Comparison of ENCODE assay signal across 33 cellular contexts in the genomic region with DNA sequence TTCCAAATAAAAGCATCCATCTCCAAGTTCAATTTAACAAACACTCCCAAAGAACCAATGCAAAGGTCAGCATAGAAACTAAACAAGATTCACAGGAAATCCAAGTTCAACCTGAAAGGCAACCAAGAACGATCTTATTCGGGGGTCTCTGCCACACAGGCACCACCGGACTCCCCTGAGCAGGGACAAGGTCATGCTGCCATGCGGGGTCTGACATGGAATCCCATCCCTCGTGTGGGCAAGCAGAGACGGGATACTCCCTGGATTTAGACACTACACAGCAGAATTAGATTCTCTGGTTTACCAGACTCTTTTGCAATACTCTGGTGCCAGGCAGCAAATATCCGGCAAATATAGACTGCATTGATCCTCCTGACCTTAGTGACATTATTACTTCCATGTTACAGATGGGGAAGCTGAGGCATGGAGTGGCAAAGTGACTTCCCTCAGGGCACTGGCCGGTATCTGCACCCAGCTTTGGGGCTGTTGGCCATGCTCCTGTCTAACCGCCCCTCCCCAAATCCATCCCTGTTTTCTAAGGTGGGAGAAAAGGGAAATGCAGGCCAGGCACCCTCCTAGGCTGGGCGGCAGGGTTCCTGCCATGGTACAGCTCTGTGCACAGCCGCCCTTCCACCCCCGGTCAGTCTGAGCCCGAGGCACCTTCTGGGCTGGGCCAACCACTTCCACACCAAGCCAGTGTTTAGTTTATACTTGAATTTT.
DNase-seq lines count a peak whose midpoint lies in the region; FAIRE-seq and TF ChIP-seq lines count a peak whose summit lies in the region.
"Had no signal": no experiment of that assay in that cellular context is flagged by ENCODE, and none has a peak within 500 bp of the region (broad histone marks: within the 10 kb centered on the region; RNA-seq: fewer than 3 reads in every experiment).

No MANE protein-coding gene starts in this region.

- intact Hi-C loops in CD14-positive monocyte (cut with micrococcal nuclease): no loop called here
- intact Hi-C loops in spleen (cut with DNase I; ENCODE audit: low total_unique reads): no loop called here

- CTCF ChIA-PET in H1 (lab: Charles Lee; ENCODE audit: partially characterized antibody): interaction anchor here (0.7 to 1.2 kb wide), 2 partner anchors 56 to 573 kb away, joined by 3 to 5 read pairs; no protein-coding TSS in a partner anchor

- H2AFZ ChIP-seq in H1 (ENCODE audit: low read length) (no peak overlapping the region), smooth muscle cell (ENCODE audit: low read depth) (no peak overlapping the region)
- H2AFZ ChIP-seq: neural progenitor cell had no signal

- H2BK5ac ChIP-seq in H1 (ENCODE audit: low read depth, low read length): no peak overlapping the region

- no peak overlapping the region for H3K18ac ChIP-seq in H1 (ENCODE audit: extremely low read depth, low read length)

- no peak for TF ChIP-seq RAD21 in H1 (IDR thresholded peaks at IDR 0.05 in 1 of 2, conservative IDR thresholded peaks at IDR 0.05 in 1 of 2; ENCODE audit: low read depth in 2 of 2, low read length in 2 of 2)

- peak overlapping the region; percentile 74; the same call in 1 of the 2 replicates for H4K8ac ChIP-seq in H1 (ENCODE audit: extremely low read depth, insufficient read depth, low read length)

- H3K79me2 ChIP-seq in H1 (ENCODE audit: control insufficient read depth in 1 of 2, insufficient read depth in 2 of 2, low read length in 2 of 2): no peaks in the 10 kb centered on the region
- H3K79me2 ChIP-seq in smooth muscle cell (ENCODE audit: low read depth): no peaks in the 10 kb centered on the region

- peaks cover 11% of the 10 kb centered on the region; the same call in 1 of the 2 replicates for H3K23me2 ChIP-seq in H1 (ENCODE audit: low read depth, low read length)

- no peak overlapping the region for H3K23ac ChIP-seq in H1 (ENCODE audit: insufficient read length)

- no peak for TF ChIP-seq EP300 in H1 (IDR thresholded peaks at IDR 0.05; ENCODE audit: borderline replicate concordance in 1 of 2, low read depth in 2 of 2, low read length in 2 of 2)

- H2BK15ac ChIP-seq in H1 (ENCODE audit: low read length): no peak overlapping the region

- WGBS in H1 (ENCODE audit: extremely low coverage in 1 of 2, insufficient coverage in 1 of 2, insufficient read length in 1 of 2, insufficient replicate concordance in 2 of 2, low coverage in 1 of 2, low lambda C conversion rate in 2 of 2, missing lambda C conversion rate in 1 of 2), 2 experiments: 91% methylated on average over 13 of the region's 13 CpGs; no CpG with 5 or more reads in 1 of the 2 experiments
- WGBS in spleen, 5 donors: 87 to 94% (median 90%) methylated on average over 13 of the region's 13 CpGs
- WGBS in smooth muscle cell (ENCODE audit: low lambda C conversion rate): 96% methylated on average over 13 of the region's 13 CpGs

- DNase-seq in Ammon's horn (ENCODE audit: low spot score): peak; percentile 1
- peak; percentile 31 for DNase-seq in CD14-positive monocyte (ENCODE audit: low spot score)
- peak in 1 of 2 experiments; percentile 20 for DNase-seq in H1 (ENCODE audit: low read depth in 1 of 2, low spot score in 2 of 2)
- DNase-seq in spleen: peak; percentile 51
- DNase-seq in retina: no peak
- DNase-seq in NCI-H2171 (lab: John Stamatoyannopoulos, UW): no peak
- no peak for DNase-seq in smooth muscle cell (lab: John Stamatoyannopoulos, UW; ENCODE audit: unreplicated experiment)
- DNase-seq in AG20443 (ENCODE audit: low spot score): no peak
- DNase-seq: activated CD4-positive, alpha-beta T cell treated with anti-CD3 and anti-CD28 coated beads for 1 hour; activated CD8-positive, alpha-beta T cell treated with anti-CD3 and anti-CD28 coated beads for 36 hours; activated gamma-delta T cell; activated T-cell treated with anti-CD3 and anti-CD28 coated beads, Interleukin-2, amount 50 U/mL, for 24 hours; C1 segment of cervical spinal cord; central memory CD4-positive, alpha-beta T cell; COR-L47; DMS53; esophagus squamous epithelium; foreskin keratinocyte; GDM1; Karpas-422; kidney glomerular epithelial cell; NCI-H1417 treated with DMSO at 0.1 percent for 48 hours; NCI-H2081; NCI-H345; SHP77 treated with DMSO at 0.1 percent for 48 hours; stimulated activated CD4-positive, alpha-beta T cell treated with anti-CD3 and anti-CD28 coated beads, Interleukin-4, amount 100 ng/mL, for 1 hour; upper lobe of right lung had no signal

- no peak overlapping the region for H3K4me3 ChIP-seq in H1 (ENCODE audit: extremely low read depth in 1 of 4, insufficient read depth in 2 of 4, low read depth in 3 of 4, low read length in 4 of 4)
- no peak overlapping the region for H3K4me3 ChIP-seq in spleen
- no peak overlapping the region for H3K4me3 ChIP-seq in smooth muscle cell
- H3K4me3 ChIP-seq: esophagus squamous epithelium, HAP-1, neural progenitor cell, right lobe of liver, upper lobe of right lung had no signal

- H4K20me1 ChIP-seq in H1 (replicated peaks in 1 of 2; ENCODE audit: control insufficient read depth in 1 of 2, insufficient read depth in 2 of 2, low read length in 2 of 2) (no peaks in the 10 kb centered on the region), smooth muscle cell (ENCODE audit: low read depth) (no peaks in the 10 kb centered on the region)

- TF ChIP-seq POLR2A in H1 (IDR thresholded peaks at IDR 0.05; ENCODE audit: control extremely low read depth in 1 of 2, low read depth in 2 of 2, low read length in 2 of 2) (no peak), spleen (IDR thresholded peaks at IDR 0.05) (no peak)

- H3K27me3 ChIP-seq in H1 (replicated peaks in 1 of 4; ENCODE audit: control insufficient read depth in 3 of 4, extremely low read depth in 1 of 4, insufficient read depth in 3 of 4, low read length in 3 of 4): peaks cover 0 to 3% (median 2%) of the 10 kb centered on the region in 4 experiments; a peak in 3 of 7 replicates
- H3K27me3 ChIP-seq in spleen (replicated peaks in 1 of 7): peaks cover 0 to 53% (median 11%) of the 10 kb centered on the region in 7 donors
- H3K27me3 ChIP-seq in smooth muscle cell (ENCODE audit: low read depth): no peaks in the 10 kb centered on the region
- H3K27me3 ChIP-seq: neural progenitor cell, right lobe of liver had no signal

- no peaks in the 10 kb centered on the region for H3F3A ChIP-seq in smooth muscle cell (ENCODE audit: low read depth)

- H3K4me2 ChIP-seq in H1 (ENCODE audit: insufficient read depth in 1 of 2, low read depth in 2 of 2, low read length in 2 of 2) (no peak overlapping the region), smooth muscle cell (no peak overlapping the region)
- H3K4me2 ChIP-seq: neural progenitor cell had no signal

- no peak overlapping the region for H3K56ac ChIP-seq in H1 (replicated peaks; ENCODE audit: insufficient read length, low read depth, low read length)

- H4K5ac ChIP-seq in H1 (ENCODE audit: insufficient read length, low read depth, low read length): no peak overlapping the region

- no peak overlapping the region for H2BK12ac ChIP-seq in H1 (ENCODE audit: low read depth, low read length)

- no peak overlapping the region for H2AK5ac ChIP-seq in H1 (ENCODE audit: low read depth, low read length)

- H3K14ac ChIP-seq in H1 (ENCODE audit: insufficient read length): no peak overlapping the region

- H3K36me3 ChIP-seq in H1 (ENCODE audit: control insufficient read depth in 2 of 4, insufficient read depth in 4 of 4, low read length in 3 of 4) (no peaks in the 10 kb centered on the region; a peak in 1 of 8 replicates), spleen (no peaks in the 10 kb centered on the region), smooth muscle cell (ENCODE audit: low read depth) (no peaks in the 10 kb centered on the region)
- H3K36me3 ChIP-seq: esophagus squamous epithelium, HAP-1, neural progenitor cell, right lobe of liver, upper lobe of right lung had no signal

- no peak overlapping the region for H3K4me3 Mint-ChIP-seq in CD14-positive monocyte
- H3K4me3 Mint-ChIP-seq: activated CD8-positive, alpha-beta T cell treated with anti-CD3 and anti-CD28 coated beads for 36 hours; activated T-cell treated with anti-CD3 and anti-CD28 coated beads, Interleukin-2, amount 50 U/mL, for 24 hours; dendritic cell treated with granulocyte-macrophage colony-stimulating factor and Interleukin-4, amounts not matched to agents 40 ng/mL and 50 ng/mL, for 4 days; memory B cell; neural progenitor cell; T-helper 2 cell treated with Interferon-gamma antibody and Interleukin-4, amounts not matched to agents 5 μg/mL and 100 μg/mL, for 36 hours had no signal

- no peak overlapping the region for H2BK120ac ChIP-seq in H1 (replicated peaks; ENCODE audit: low read depth, low read length)

- no peak for TF ChIP-seq CTCF in CD14-positive monocyte (IDR thresholded peaks at IDR 0.05)
- TF ChIP-seq CTCF in H1 (IDR thresholded peaks at IDR 0.05; ENCODE audit: control extremely low read depth in 1 of 3, insufficient read depth in 1 of 3, low read depth in 1 of 3, low read length in 3 of 3): no peak
- no peak for TF ChIP-seq CTCF in spleen (IDR thresholded peaks at IDR 0.05 in 8 of 11, conservative IDR thresholded peaks at IDR 0.05 in 3 of 11)
- TF ChIP-seq CTCF in smooth muscle cell (IDR thresholded peaks at IDR 0.05; ENCODE audit: borderline replicate concordance, insufficient read depth, poor library complexity, severe bottlenecking): no peak

- H3K27ac ChIP-seq in H1 (ENCODE audit: low read depth, low read length) (no peak overlapping the region), spleen (no peak overlapping the region), smooth muscle cell (ENCODE audit: low read depth) (no peak overlapping the region)
- H3K27ac ChIP-seq: esophagus squamous epithelium, foreskin keratinocyte, neural progenitor cell, right lobe of liver, upper lobe of right lung had no signal

- H3K27me3 Mint-ChIP-seq in CD14-positive monocyte (ENCODE audit: low read depth in 3 of 3): peaks cover 19 to 43% (median 39%) of the 10 kb centered on the region in 3 donors

- no peak overlapping the region for H3K9ac ChIP-seq in H1 (replicated peaks in 1 of 4; ENCODE audit: extremely low read depth in 1 of 4, low read depth in 3 of 4, low read length in 3 of 4)
- no peak overlapping the region for H3K9ac ChIP-seq in smooth muscle cell (ENCODE audit: low read depth)
- H3K9ac ChIP-seq: neural progenitor cell had no signal

- no peaks in the 10 kb centered on the region for H3K36me3 Mint-ChIP-seq in CD14-positive monocyte
- H3K36me3 Mint-ChIP-seq: memory B cell, neural progenitor cell had no signal

- H3K4me1 ChIP-seq in H1 (replicated peaks in 1 of 4; ENCODE audit: control insufficient read depth in 3 of 4, insufficient read depth in 4 of 4, low read length in 3 of 4) (peaks cover 0 to 16% (median 10%) of the 10 kb centered on the region in 4 experiments; a peak in 5 of 7 replicates), spleen (peaks cover 0 to 23% (median 11%) of the 10 kb centered on the region in 6 donors), smooth muscle cell (ENCODE audit: low read depth) (no peaks in the 10 kb centered on the region)
- H3K4me1 ChIP-seq: foreskin keratinocyte, HAP-1 had no signal

- FAIRE-seq in H1 (lab: Jason Lieb, UNC): no peak

- H3K4me1 Mint-ChIP-seq in CD14-positive monocyte: peaks cover 8% of the 10 kb centered on the region
- H3K4me1 Mint-ChIP-seq: memory B cell had no signal

- H3K27ac Mint-ChIP-seq in CD14-positive monocyte: no peak overlapping the region
- H3K27ac Mint-ChIP-seq: activated CD8-positive, alpha-beta T cell treated with anti-CD3 and anti-CD28 coated beads for 36 hours; activated T-cell treated with anti-CD3 and anti-CD28 coated beads, Interleukin-2, amount 50 U/mL, for 24 hours; dendritic cell treated with granulocyte-macrophage colony-stimulating factor and Interleukin-4, amounts not matched to agents 40 ng/mL and 50 ng/mL, for 4 days; memory B cell; neural progenitor cell; T-helper 2 cell treated with Interferon-gamma antibody and Interleukin-4, amounts not matched to agents 5 μg/mL and 100 μg/mL, for 36 hours had no signal

- no peak overlapping the region for H2BK20ac ChIP-seq in H1 (ENCODE audit: low read length)

- H3K9me3 Mint-ChIP-seq in CD14-positive monocyte: peaks cover 0 to 5% (median 0%) of the 10 kb centered on the region in 7 donors
- H3K9me3 Mint-ChIP-seq: activated CD8-positive, alpha-beta T cell treated with anti-CD3 and anti-CD28 coated beads for 36 hours; activated T-cell treated with anti-CD3 and anti-CD28 coated beads, Interleukin-2, amount 50 U/mL, for 24 hours; dendritic cell treated with granulocyte-macrophage colony-stimulating factor and Interleukin-4, amounts not matched to agents 40 ng/mL and 50 ng/mL, for 4 days; memory B cell; neural progenitor cell; T-helper 2 cell treated with Interferon-gamma antibody and Interleukin-4, amounts not matched to agents 5 μg/mL and 100 μg/mL, for 36 hours had no signal

- H3K79me1 ChIP-seq in H1 (ENCODE audit: low read depth, low read length): no peaks in the 10 kb centered on the region

- no peaks in the 10 kb centered on the region for H3K9me3 ChIP-seq in H1 (ENCODE audit: insufficient read depth in 2 of 2, low read depth in 1 of 2, low read length in 1 of 2)
- no peaks in the 10 kb centered on the region for H3K9me3 ChIP-seq in spleen
- H3K9me3 ChIP-seq in smooth muscle cell (replicated peaks; ENCODE audit: low read depth): no peaks in the 10 kb centered on the region
- H3K9me3 ChIP-seq: esophagus squamous epithelium, HAP-1, right lobe of liver, upper lobe of right lung had no signal

- POLR2A ChIA-PET in H1 (lab: Charles Lee; ENCODE audit: partially characterized antibody): no interaction called here

- no peak overlapping the region for H4K91ac ChIP-seq in H1 (replicated peaks; ENCODE audit: insufficient read length, low read length)

- no peak overlapping the region for H3K4ac ChIP-seq in H1 (replicated peaks; ENCODE audit: insufficient read length, low read depth, low read length)

Comparison
In these comparisons a context has a peak if more than half of its experiments do, and no peak if none do; other contexts are left out.
1. DNase-seq: peak in Ammon's horn (single experiment), CD14-positive monocyte (single experiment) and spleen (single experiment); none in retina (single experiment), NCI-H2171 (single experiment), smooth muscle cell (single experiment) and AG20443 (single experiment).